Comparison of ENCODE assay signal across 5 cellular contexts in the genomic region with DNA sequence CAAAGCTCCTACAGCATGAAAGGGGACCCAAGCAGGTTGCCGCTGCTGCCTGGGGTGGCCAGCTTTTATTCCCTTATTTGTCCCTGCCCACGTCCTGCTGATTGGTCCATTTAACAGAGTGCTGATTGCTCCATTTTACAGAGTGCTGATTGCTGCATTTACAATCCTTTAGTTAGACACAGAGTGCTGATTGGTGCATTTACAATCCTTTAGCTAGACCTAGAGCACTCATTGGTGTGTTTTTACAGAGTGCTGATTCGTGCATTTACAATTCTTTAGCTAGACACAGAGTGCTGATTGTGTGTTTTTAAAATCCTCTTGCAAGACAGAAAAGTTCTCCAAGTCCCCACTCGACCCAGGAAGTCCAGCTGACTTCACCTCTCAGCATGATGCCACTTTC. TPM values are rescaled to one million over a fixed set of nuclear protein-coding genes. Genes with fewer than 3 reads are reported as not detected.
"Had no signal": no experiment of that assay in that cellular context is flagged by ENCODE, and none has a peak within 500 bp of the region (broad histone marks: within the 10 kb centered on the region; RNA-seq: fewer than 3 reads in every experiment).

No MANE protein-coding gene starts in this region.

RNA-seq across cellular contexts. Expression of a gene that starts 3.8 kb away (rescaled TPM):
- total RNA-seq: GM23248, H9, HFFc6, HT1080 had no signal
- polyA plus RNA-seq: GM23248, IgD-negative memory B cell had no signal
